18 cellular contexts compared by ENCODE assay signal in the genomic region with DNA sequence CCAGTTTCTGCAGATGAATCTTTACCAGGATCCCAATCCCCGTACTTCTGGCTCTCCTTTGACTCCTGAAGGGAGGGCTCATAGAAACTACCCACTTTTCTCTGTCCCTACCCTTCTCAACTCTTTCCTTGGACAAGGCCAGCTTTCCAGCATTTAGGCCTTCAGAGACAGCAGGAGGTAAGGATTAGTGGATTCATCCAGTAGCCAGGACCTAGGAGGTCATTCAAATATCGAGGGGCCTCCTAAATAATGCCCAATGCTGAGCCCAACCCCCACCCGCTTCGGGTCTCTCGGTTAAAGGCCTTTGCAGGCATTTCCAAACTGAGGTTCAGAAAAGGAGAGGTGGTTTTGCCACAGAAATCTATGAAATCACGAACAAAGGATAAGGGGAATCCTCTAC. TPM values are rescaled to one million over a fixed set of nuclear protein-coding genes. Genes with fewer than 3 reads are reported as not detected.
DNase-seq lines count a peak whose midpoint lies in the region; ATAC-seq and TF ChIP-seq lines count a peak whose summit lies in the region.
"Had no signal": no experiment of that assay in that cellular context is flagged by ENCODE, and none has a peak within 500 bp of the region (broad histone marks: within the 10 kb centered on the region; RNA-seq: fewer than 3 reads in every experiment).

No MANE protein-coding gene starts in this region.

- H3K27me3 ChIP-seq in HUES48 (ENCODE audit: control insufficient read depth, insufficient read depth, low read length), result no peaks in the 10 kb centered on the region
- H3K27me3 ChIP-seq: Peyer's patch had no signal

- no peaks in the 10 kb centered on the region for H3K9me3 Mint-ChIP-seq in mesothelial cell of epicardium
- no peaks in the 10 kb centered on the region for H3K9me3 Mint-ChIP-seq in activated CD8-positive, alpha-beta T cell treated with anti-CD3 and anti-CD28 coated beads, Interleukin-2, amount 10 ng/mL, durations not matched to agents 7 days and 5 days (ENCODE audit: insufficient read depth)
- H3K9me3 Mint-ChIP-seq: stimulated activated memory B cell treated with anti-CD40 and anti-IgM and Interleukin-4, amounts not matched to agents 10 μg/mL and 1 μg/mL and 100 μg/mL, for 72 hours; T-helper 2 cell treated with Interferon-gamma antibody and Interleukin-4, amounts not matched to agents 5 μg/mL and 100 μg/mL, for 36 hours had no signal

- ATAC-seq in HG02798 (IDR thresholded peaks at IDR 0.05; ENCODE audit: poor library complexity, unreplicated experiment), result no peak
- ATAC-seq in activated CD8-positive, alpha-beta T cell treated with anti-CD3 and anti-CD28 coated beads, Interleukin-2, amount 10 ng/mL, durations not matched to agents 7 days and 5 days, result no peak
- ATAC-seq: stimulated activated memory B cell treated with anti-CD40 and anti-IgM and Interleukin-4, amounts not matched to agents 10 μg/mL and 1 μg/mL and 100 μg/mL, for 72 hours had no signal

- peaks cover 4% of the 10 kb centered on the region for H3K36me3 ChIP-seq in HUES48 (ENCODE audit: control insufficient read depth, insufficient read depth, low read length)
- H3K36me3 ChIP-seq: Peyer's patch had no signal

- peak overlapping the region; percentile 78 for H3K4me3 ChIP-seq in HUES48 (ENCODE audit: low read depth, low read length)
- H3K4me3 ChIP-seq: Peyer's patch had no signal

- DNase-seq in caudate nucleus (lab: John Stamatoyannopoulos, UW), result peak in 2 of 61 donors; percentile 14 to 15
- DNase-seq in mesothelial cell of epicardium (ENCODE audit: low spot score in 2 of 2, unreplicated experiment in 2 of 2), result no peak
- no peak for DNase-seq in substantia nigra (lab: John Stamatoyannopoulos, UW)
- no peak for DNase-seq in activated naive CD4-positive, alpha-beta T cell treated with Interleukin-2 at 50 U/mL for 16 hours
- DNase-seq in activated CD8-positive, alpha-beta T cell treated with anti-CD3 and anti-CD28 coated beads, Interleukin-2, amount 10 ng/mL, durations not matched to agents 7 days and 5 days, result no peak
- no peak for DNase-seq in T-helper 2 cell
- DNase-seq: activated CD4-positive, alpha-beta T cell treated with anti-CD3 and anti-CD28 coated beads, Interleukin-2, amount 50 U/mL, for 48 hours; activated effector memory CD4-positive, alpha-beta T cell treated with anti-CD3 and anti-CD28 coated beads, Interleukin-2, amount 50 U/mL, for 16 hours; erythroblast; HCEC 1CT; NCI-H510A; Peyer's patch; stimulated activated CD4-positive, alpha-beta T cell treated with anti-CD3 and anti-CD28 coated beads, Interleukin-4, amount 100 ng/mL, for 1 hour had no signal

- H3K9me3 ChIP-seq in HUES48 (ENCODE audit: control insufficient read depth, insufficient read depth, low read length), result no peaks in the 10 kb centered on the region
- H3K9me3 ChIP-seq: Peyer's patch had no signal

- peak overlapping the region; percentile 97; the same call in 1 of the 2 replicates for H3K9ac ChIP-seq in HUES48 (ENCODE audit: low read depth, low read length)

- peaks cover 47% of the 10 kb centered on the region for H3K4me1 ChIP-seq in HUES48 (ENCODE audit: control insufficient read depth, insufficient read depth, low read length)

- no peaks in the 10 kb centered on the region for H3K27me3 Mint-ChIP-seq in mesothelial cell of epicardium (ENCODE audit: low read depth)
- peaks cover 52% of the 10 kb centered on the region for H3K27me3 Mint-ChIP-seq in activated CD8-positive, alpha-beta T cell treated with anti-CD3 and anti-CD28 coated beads, Interleukin-2, amount 10 ng/mL, durations not matched to agents 7 days and 5 days (ENCODE audit: low read depth)
- H3K27me3 Mint-ChIP-seq: stimulated activated memory B cell treated with anti-CD40 and anti-IgM and Interleukin-4, amounts not matched to agents 10 μg/mL and 1 μg/mL and 100 μg/mL, for 72 hours had no signal

- H3K4me1 Mint-ChIP-seq in mesothelial cell of epicardium, result peaks cover 55% of the 10 kb centered on the region
- H3K4me1 Mint-ChIP-seq in activated CD8-positive, alpha-beta T cell treated with anti-CD3 and anti-CD28 coated beads, Interleukin-2, amount 10 ng/mL, durations not matched to agents 7 days and 5 days (ENCODE audit: low read depth), result peaks cover 3% of the 10 kb centered on the region

- CTCF ChIA-PET in activated CD8-positive, alpha-beta T cell treated with anti-CD3 and anti-CD28 coated beads, Interleukin-2, amount 10 ng/mL, durations not matched to agents 7 days and 5 days (lab: Charles Lee), result no interaction called here

- H3K27ac Mint-ChIP-seq in mesothelial cell of epicardium, result peak overlapping the region; percentile 99
- H3K27ac Mint-ChIP-seq in activated CD8-positive, alpha-beta T cell treated with anti-CD3 and anti-CD28 coated beads, Interleukin-2, amount 10 ng/mL, durations not matched to agents 7 days and 5 days, result no peak overlapping the region
- H3K27ac Mint-ChIP-seq: CD14-positive monocyte; stimulated activated memory B cell treated with anti-CD40 and anti-IgM and Interleukin-4, amounts not matched to agents 10 μg/mL and 1 μg/mL and 100 μg/mL, for 72 hours; T-helper 2 cell treated with Interferon-gamma antibody and Interleukin-4, amounts not matched to agents 5 μg/mL and 100 μg/mL, for 36 hours had no signal

- POLR2A ChIA-PET in activated CD8-positive, alpha-beta T cell treated with anti-CD3 and anti-CD28 coated beads, Interleukin-2, amount 10 ng/mL, durations not matched to agents 7 days and 5 days (lab: Charles Lee), result no interaction called here

- H3K27ac ChIP-seq in HUES48 (ENCODE audit: low read depth, low read length) (peak overlapping the region; percentile 95), caudate nucleus (ENCODE audit: low read depth, low read length) (peak overlapping the region; percentile 99), substantia nigra (ENCODE audit: low read depth, low read length, poor library complexity, severe bottlenecking) (peak overlapping the region; percentile 4)

- H3K36me3 Mint-ChIP-seq in mesothelial cell of epicardium, result no peaks in the 10 kb centered on the region
- no peaks in the 10 kb centered on the region for H3K36me3 Mint-ChIP-seq in activated CD8-positive, alpha-beta T cell treated with anti-CD3 and anti-CD28 coated beads, Interleukin-2, amount 10 ng/mL, durations not matched to agents 7 days and 5 days (ENCODE audit: low read depth)

- H3K4me3 Mint-ChIP-seq in mesothelial cell of epicardium, result no peak overlapping the region
- H3K4me3 Mint-ChIP-seq in activated CD8-positive, alpha-beta T cell treated with anti-CD3 and anti-CD28 coated beads, Interleukin-2, amount 10 ng/mL, durations not matched to agents 7 days and 5 days, result no peak overlapping the region
- H3K4me3 Mint-ChIP-seq: CD14-positive monocyte; stimulated activated memory B cell treated with anti-CD40 and anti-IgM and Interleukin-4, amounts not matched to agents 10 μg/mL and 1 μg/mL and 100 μg/mL, for 72 hours; T-helper 2 cell treated with Interferon-gamma antibody and Interleukin-4, amounts not matched to agents 5 μg/mL and 100 μg/mL, for 36 hours had no signal

- TF ChIP-seq CTCF in mesothelial cell of epicardium (IDR thresholded peaks at IDR 0.05; ENCODE audit: unreplicated experiment), result no peak

RNA-seq across cellular contexts. Expression of a gene that starts 4.7 kb away (rescaled TPM):
- total RNA-seq in mesothelial cell of epicardium, result 178 to 188 TPM (median 182 TPM) in 3 replicates
- total RNA-seq in activated CD8-positive, alpha-beta T cell treated with anti-CD3 and anti-CD28 coated beads, Interleukin-2, amount 10 ng/mL, durations not matched to agents 7 days and 5 days, result under 1 TPM; 0.50 to 0.91 TPM

Comparison
In these comparisons a context has a peak if more than half of its experiments do, and no peak if none do; other contexts are left out.
1. H3K27ac ChIP-seq: peak in every context shown above with its lines; median percentile 99 in caudate nucleus; 95 in HUES48; 4 in substantia nigra.
2. RNA of a gene that starts 4.7 kb away (total RNA-seq): 178 to 188 TPM in mesothelial cell of epicardium; 0.50 to 0.91 TPM in activated CD8-positive, alpha-beta T cell treated with anti-CD3 and anti-CD28 coated beads, Interleukin-2, amount 10 ng/mL, durations not matched to agents 7 days and 5 days; every median in the first group is over 10 times any median in the second.